In genomic region chr6:6057442-6058053, GRCh38 we compare ENCODE assay signal across 1 cellular context.
TF ChIP-seq lines count a peak whose summit lies in the region.

No MANE protein-coding gene starts in this region.

TF ChIP-seq in H1, 55 proteins besides CTCF, POLR2A, EP300 and RAD21 (continued from another document):
- TF ChIP-seq YY1 (IDR thresholded peaks at IDR 0.05; ENCODE audit: low read depth, low read length), result no peak
